In the genomic region with DNA sequence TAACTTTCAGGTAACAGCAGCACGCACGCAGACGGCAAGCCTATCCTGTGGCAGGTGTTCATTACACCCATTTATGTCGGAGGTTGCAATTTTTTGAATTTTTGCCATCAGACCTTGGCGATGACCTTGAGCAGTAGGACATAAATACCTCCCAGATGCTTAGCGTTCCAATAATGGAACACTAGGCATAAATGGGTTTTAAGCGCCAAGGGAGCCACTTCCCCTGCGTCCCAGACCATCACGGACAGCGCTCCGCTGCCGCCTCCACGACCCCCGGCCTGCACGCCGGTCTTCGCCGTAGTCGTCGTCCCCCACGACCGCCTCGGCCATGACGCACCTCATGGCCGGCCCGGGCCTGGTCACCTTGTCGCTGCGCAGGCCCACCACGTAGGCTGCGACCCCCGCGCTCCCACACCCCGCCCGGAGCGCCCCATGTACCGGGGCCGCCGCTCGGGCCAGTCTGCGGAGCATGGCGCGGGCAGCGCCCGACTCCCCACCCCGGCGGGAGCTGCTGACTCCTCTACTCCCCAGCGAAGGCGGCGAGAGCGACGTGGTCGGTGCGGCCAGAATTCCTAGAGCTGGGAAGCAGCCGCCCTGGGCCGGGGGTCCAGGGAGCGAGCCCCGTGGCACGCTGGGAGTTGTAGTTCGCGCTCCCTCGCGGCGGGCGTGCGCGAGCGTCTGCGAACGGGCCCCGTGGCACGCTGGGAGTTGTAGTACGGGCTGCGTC, we compare ENCODE assay signal across 8 cellular contexts. TPM values are rescaled to one million over a fixed set of nuclear protein-coding genes. Genes with fewer than 3 reads are reported as not detected.
DNase-seq lines count a peak whose midpoint lies in the region; ATAC-seq and TF ChIP-seq lines count a peak whose summit lies in the region.

No MANE protein-coding gene starts in this region.

- H3K4me1 ChIP-seq in iPS DF 6.9 (ENCODE audit: control insufficient read depth, insufficient read depth, low read length): peaks cover 13% of the 10 kb centered on the region

- H3K27me3 ChIP-seq in iPS DF 6.9 (ENCODE audit: control insufficient read depth, insufficient read depth, low read length): no peaks in the 10 kb centered on the region

- H3K27me3 Mint-ChIP-seq in brain: no peaks in the 10 kb centered on the region

- ATAC-seq in sciatic nerve: peak; percentile 87
- ATAC-seq in HG02870 (IDR thresholded peaks at IDR 0.05; ENCODE audit: unreplicated experiment): no peak

- H3K4me3 Mint-ChIP-seq in brain: peak overlapping the region; percentile 67 to 89 (median 84)

- H3K4me3 ChIP-seq in HFF-Myc (replicated peaks; ENCODE audit: low read depth, low read length) (peak overlapping the region; percentile 86), iPS DF 6.9 (ENCODE audit: low read length) (peak overlapping the region; percentile 80)

- H3K36me3 Mint-ChIP-seq in brain: no peaks in the 10 kb centered on the region

- H3K9me3 Mint-ChIP-seq in brain: peaks cover 0 to 2% (median 0%) of the 10 kb centered on the region in 5 experiments

- H3K27ac ChIP-seq in iPS DF 6.9 (ENCODE audit: low read length): no peak overlapping the region

- DNase-seq in DMS 273 (lab: John Stamatoyannopoulos, UW; ENCODE audit: unreplicated experiment) (peak; percentile 96), HFF-Myc (ENCODE audit: extremely low read depth, low read depth) (peak; percentile 29), NCI-H2107 (lab: John Stamatoyannopoulos, UW) (peak; percentile 77), UCSD-AML1 (lab: John Stamatoyannopoulos, UW; ENCODE audit: unreplicated experiment) (peak; percentile 83), iPS DF 6.9 (ENCODE audit: low read depth, low spot score) (peak; percentile 76), sciatic nerve (ENCODE audit: low spot score) (peak; percentile 91)

- intact Hi-C loops in sciatic nerve (cut with DNase I): loop anchor here (5.0 to 10.0 kb wide), 2 partner anchors 142 to 171 kb away; no protein-coding TSS in a partner anchor

- WGBS in iPS DF 6.9 (ENCODE audit: insufficient coverage, insufficient read length): no CpG with 5 or more reads among the region's 73 CpGs

- no peaks in the 10 kb centered on the region for H3K36me3 ChIP-seq in iPS DF 6.9 (ENCODE audit: control insufficient read depth, insufficient read depth, low read length)

- peaks cover 44% of the 10 kb centered on the region for H3K4me1 Mint-ChIP-seq in brain

- no peaks in the 10 kb centered on the region for H3K9me3 ChIP-seq in iPS DF 6.9 (ENCODE audit: control insufficient read depth, insufficient read depth, low read length)

- TF ChIP-seq CTCF in HFF-Myc (IDR thresholded peaks at IDR 0.05; ENCODE audit: low read depth, low read length, missing control alignments): no peak
- no peak for TF ChIP-seq CTCF in brain (conservative IDR thresholded peaks at IDR 0.05)

- H3K27ac Mint-ChIP-seq in brain: peak overlapping the region; percentile 73 to 90 (median 83)

RNA-seq across cellular contexts. Expression of a gene that starts 22.7 kb away (rescaled TPM):
- polyA plus RNA-seq in brain (ENCODE audit: insufficient read depth, low read depth, low replicate concordance): 9.8 TPM
- total RNA-seq in sciatic nerve: not detected

RNA-seq across cellular contexts. Expression of a gene that starts 40.1 kb away (rescaled TPM):
- polyA plus RNA-seq in brain (ENCODE audit: insufficient read depth, low read depth, low replicate concordance): 66.4 TPM
- total RNA-seq in sciatic nerve: 1.4 TPM

Comparison
In these comparisons a context has a peak if more than half of its experiments do, and no peak if none do; other contexts are left out.
1. DNase-seq: peak in every context shown above with its lines; median percentile 96 in DMS 273; 91 in sciatic nerve; 83 in UCSD-AML1; 77 in NCI-H2107; 76 in iPS DF 6.9; 29 in HFF-Myc.